ENCODE assay signal across 8 cellular contexts in genomic region chr2:224922142-224922727, GRCh38.
A peak's percentile ranks its signal among the peaks of the same experiment; 100 is the strongest.
DNase-seq lines count a peak whose midpoint lies in the region; ATAC-seq and TF ChIP-seq lines count a peak whose summit lies in the region.

No MANE protein-coding gene starts in this region.

- no peak overlapping the region for H3K4me3 ChIP-seq in gastroesophageal sphincter

- peak overlapping the region in 2 of 4 donors; percentile 16 to 30 for H3K27ac ChIP-seq in gastroesophageal sphincter

- peaks cover 0 to 15% (median 3%) of the 10 kb centered on the region in 3 donors for H3K4me1 ChIP-seq in gastroesophageal sphincter

- H3K9me3 ChIP-seq in gastroesophageal sphincter: no peaks in the 10 kb centered on the region

- 60 to 71% methylated on average over 2 of the region's 2 CpGs for WGBS in gastroesophageal sphincter (ENCODE audit: low coverage in 1 of 2), 2 donors

- no peak for TF ChIP-seq POLR2A in gastroesophageal sphincter (IDR thresholded peaks at IDR 0.05)

- TF ChIP-seq EP300 in gastroesophageal sphincter (IDR thresholded peaks at IDR 0.05): no peak

- ATAC-seq in GM18498 (IDR thresholded peaks at IDR 0.05; ENCODE audit: unreplicated experiment) (peak; percentile 69), GM21717 (IDR thresholded peaks at IDR 0.05; ENCODE audit: unreplicated experiment) (peak; percentile 53), gastroesophageal sphincter (peak; percentile 31)

- no peaks in the 10 kb centered on the region for H3K27me3 ChIP-seq in gastroesophageal sphincter

- DNase-seq in M059J (ENCODE audit: low read depth): peak; percentile 55
- no peak for DNase-seq in 8988T
- no peak for DNase-seq in cerebellar cortex (ENCODE audit: low spot score)
- no peak for DNase-seq in NCI-H345 treated with DMSO at 0.1 percent for 48 hours (lab: John Stamatoyannopoulos, UW; ENCODE audit: unreplicated experiment)
- no peak for DNase-seq in DMS114 treated with DMSO at 0.1 percent for 48 hours (lab: John Stamatoyannopoulos, UW; ENCODE audit: unreplicated experiment)

- H3K36me3 ChIP-seq in gastroesophageal sphincter: no peaks in the 10 kb centered on the region

- TF ChIP-seq CTCF in gastroesophageal sphincter (IDR thresholded peaks at IDR 0.05): no peak
